ENCODE assay signal across 8 cellular contexts in the genomic region with DNA sequence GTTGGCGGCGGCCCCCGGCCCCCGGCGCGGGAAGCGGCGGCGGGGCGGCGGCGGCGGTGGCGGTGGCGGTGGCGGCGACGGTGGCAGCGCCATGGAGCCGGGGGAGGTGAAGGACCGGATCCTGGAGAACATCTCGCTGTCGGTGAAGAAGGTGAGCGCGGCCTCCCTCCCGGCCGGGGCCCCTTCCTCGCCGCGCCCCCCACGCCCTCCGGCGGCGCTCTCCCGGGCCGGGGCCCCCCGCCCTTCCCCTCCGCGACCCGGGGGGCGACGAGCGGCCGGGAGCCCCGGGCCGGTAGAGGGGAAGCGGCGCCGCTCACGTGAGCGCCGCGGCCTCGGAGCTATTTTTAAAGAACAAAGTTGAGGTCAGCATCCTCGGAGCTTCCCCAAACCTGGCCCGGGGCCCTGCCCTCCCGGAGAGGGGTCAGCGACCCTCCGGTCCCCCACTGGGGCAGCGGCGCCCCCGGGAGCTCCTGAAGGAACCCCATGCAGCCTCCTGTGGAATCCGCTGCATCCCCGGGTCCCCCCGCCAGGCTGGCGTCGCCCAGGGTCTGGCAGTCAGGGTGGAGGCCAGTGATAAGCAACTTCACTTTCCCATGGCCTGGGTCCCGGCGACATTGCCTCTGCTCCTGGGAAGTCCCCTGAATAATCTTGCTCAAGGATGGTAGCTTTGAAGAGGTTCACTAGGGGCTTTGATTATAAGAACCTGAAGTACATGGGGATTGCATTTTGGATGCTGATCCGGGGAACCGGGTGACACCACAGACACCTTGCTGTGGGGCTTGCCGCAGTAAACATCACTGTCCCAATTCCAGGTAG. TPM values are rescaled to one million over a fixed set of nuclear protein-coding genes. Genes with fewer than 3 reads are reported as not detected.
DNase-seq lines count a peak whose midpoint lies in the region; ATAC-seq and TF ChIP-seq lines count a peak whose summit lies in the region.

No MANE protein-coding gene starts in this region.

- peak; percentile 37 for ATAC-seq in HG03354 (IDR thresholded peaks at IDR 0.05; ENCODE audit: poor library complexity, severe bottlenecking, unreplicated experiment)
- ATAC-seq in right lobe of liver = peak; percentile 49 to 55 (median 50)

- H3K27ac ChIP-seq in VCaP (peak overlapping the region; percentile 89), colonic mucosa (peak overlapping the region; percentile 73), right lobe of liver (peak overlapping the region; percentile 58 to 83 (median 82))

- H3K4me3 ChIP-seq in colonic mucosa (peak overlapping the region; percentile 86), right lobe of liver (peak overlapping the region; percentile 71 to 87 (median 75))

- peak overlapping the region; percentile 90 for H3K4me3 Mint-ChIP-seq in stimulated activated naive CD8-positive, alpha-beta T cell treated with anti-CD3 and anti-CD28 coated beads, Interleukin-15, Interleukin-2, amounts not matched to agents 100 ng/mL and 50 ng/mL, for 24 hours

- peak overlapping the region; percentile 85 for H3K27ac Mint-ChIP-seq in stimulated activated naive CD8-positive, alpha-beta T cell treated with anti-CD3 and anti-CD28 coated beads, Interleukin-15, Interleukin-2, amounts not matched to agents 100 ng/mL and 50 ng/mL, for 24 hours

- H3K36me3 ChIP-seq in colonic mucosa (no peaks in the 10 kb centered on the region), right lobe of liver (no peaks in the 10 kb centered on the region)

- peaks cover 3% of the 10 kb centered on the region for H3K4me1 ChIP-seq in colonic mucosa
- H3K4me1 ChIP-seq in right lobe of liver = peaks cover 0 to 8% (median 4%) of the 10 kb centered on the region in 4 donors

- 0% methylated on average over 7 of the region's 72 CpGs for WGBS in right lobe of liver (ENCODE audit: insufficient coverage, low coverage, low lambda C conversion rate, missing lambda C conversion rate)

- DNase-seq in DMS79 treated with DMSO at 0.1 percent for 48 hours (lab: John Stamatoyannopoulos, UW) (peak; percentile 14), DMS79 (lab: John Stamatoyannopoulos, UW) (no peak), colonic mucosa (peak; percentile 45), right lobe of liver (peak; percentile 47 to 64 (median 55)), NCI-H2029 (lab: John Stamatoyannopoulos, UW) (no peak)

- peak overlapping the region; percentile 84 to 97 for H3K9ac ChIP-seq in colonic mucosa (ENCODE audit: low read depth in 2 of 2, low read length in 2 of 2)

- TF ChIP-seq CTCF in VCaP (conservative IDR thresholded peaks at IDR 0.05) = no peak
- TF ChIP-seq CTCF in colonic mucosa (IDR thresholded peaks at IDR 0.05) = no peak
- no peak for TF ChIP-seq CTCF in right lobe of liver (IDR thresholded peaks at IDR 0.05)

- H3K27me3 ChIP-seq in colonic mucosa (no peaks in the 10 kb centered on the region), right lobe of liver (no peaks in the 10 kb centered on the region)

- no peak for TF ChIP-seq POLR2A in right lobe of liver (IDR thresholded peaks at IDR 0.05)

- H3K36me3 Mint-ChIP-seq in stimulated activated naive CD8-positive, alpha-beta T cell treated with anti-CD3 and anti-CD28 coated beads, Interleukin-15, Interleukin-2, amounts not matched to agents 100 ng/mL and 50 ng/mL, for 24 hours (ENCODE audit: low read depth) = peaks cover 19% of the 10 kb centered on the region

- H3K9me3 ChIP-seq in colonic mucosa (no peaks in the 10 kb centered on the region), right lobe of liver (no peaks in the 10 kb centered on the region)

- intact Hi-C loops in colonic mucosa (cut with DNase I) (no loop called here), right lobe of liver (cut with DNase I) (no loop called here)

- no peaks in the 10 kb centered on the region for H3K27me3 Mint-ChIP-seq in stimulated activated naive CD8-positive, alpha-beta T cell treated with anti-CD3 and anti-CD28 coated beads, Interleukin-15, Interleukin-2, amounts not matched to agents 100 ng/mL and 50 ng/mL, for 24 hours

- peaks cover 55% of the 10 kb centered on the region for H3K4me1 Mint-ChIP-seq in stimulated activated naive CD8-positive, alpha-beta T cell treated with anti-CD3 and anti-CD28 coated beads, Interleukin-15, Interleukin-2, amounts not matched to agents 100 ng/mL and 50 ng/mL, for 24 hours (ENCODE audit: low read depth)

- H3K9me3 Mint-ChIP-seq in stimulated activated naive CD8-positive, alpha-beta T cell treated with anti-CD3 and anti-CD28 coated beads, Interleukin-15, Interleukin-2, amounts not matched to agents 100 ng/mL and 50 ng/mL, for 24 hours = no peaks in the 10 kb centered on the region

RNA-seq across cellular contexts. Expression of a gene that starts 0.6 kb away (rescaled TPM):
- total RNA-seq in colonic mucosa = 10 to 100 TPM; 32.7 to 37.2 TPM
- total RNA-seq in right lobe of liver = 10 to 100 TPM; 15.6 to 27.9 (median 20.2) TPM

RNA-seq across cellular contexts. Expression of a gene that starts 51.4 kb away (rescaled TPM):
- total RNA-seq in colonic mucosa = 10 to 100 TPM in 1 of 2 donors, 1 to 10 TPM in 1; 3.2 to 16.0 TPM
- 10 to 100 TPM in 1 of 6 experiments, 1 to 10 TPM in 4, under 1 TPM in 1; 0.69 to 11.6 (median 3.2) TPM for total RNA-seq in right lobe of liver

RNA-seq across cellular contexts. Expression of a gene that starts 57.6 kb away (rescaled TPM):
- total RNA-seq in colonic mucosa = 10 to 100 TPM; 11.5 to 17.0 TPM
- 10 to 100 TPM; 15.8 to 33.5 (median 19.1) TPM for total RNA-seq in right lobe of liver

Comparison
In these comparisons a context has a peak if more than half of its experiments do, and no peak if none do; other contexts are left out.
1. DNase-seq: peak in DMS79 treated with DMSO at 0.1 percent for 48 hours (single experiment), colonic mucosa (single experiment) and right lobe of liver (3 of 3); none in DMS79 (single experiment) and NCI-H2029 (single experiment).
2. Peak in every context shown above with its lines, with median percentiles within 50 percentile points of each other: H3K27ac ChIP-seq.